ENCODE assay signal across 14 cellular contexts in genomic region chr10:63116452-63117072, GRCh38. TPM values are rescaled to one million over a fixed set of nuclear protein-coding genes. Genes with fewer than 3 reads are reported as not detected.
DNase-seq lines count a peak whose midpoint lies in the region; TF ChIP-seq lines count a peak whose summit lies in the region.
"Had no signal": no experiment of that assay in that cellular context is flagged by ENCODE, and none has a peak within 500 bp of the region (broad histone marks: within the 10 kb centered on the region; RNA-seq: fewer than 3 reads in every experiment).

No MANE protein-coding gene starts in this region.

- no peak for TF ChIP-seq CTCF in ascending aorta (IDR thresholded peaks at IDR 0.05)
- no peak for TF ChIP-seq CTCF in esophagus muscularis mucosa (IDR thresholded peaks at IDR 0.05)
- no peak for TF ChIP-seq CTCF in transverse colon (IDR thresholded peaks at IDR 0.05)

- H3K4me1 ChIP-seq in ascending aorta (peaks cover 5 to 17% of the 10 kb centered on the region in 2 donors), esophagus muscularis mucosa (peaks cover 22 to 34% (median 33%) of the 10 kb centered on the region in 4 donors), trophoblast cell (ENCODE audit: control insufficient read depth in 1 of 2, insufficient read depth in 2 of 2, low read length in 2 of 2) (peaks cover 0 to 2% of the 10 kb centered on the region in 2 experiments), transverse colon (peaks cover 0 to 7% (median 2%) of the 10 kb centered on the region in 4 donors)

- in situ Hi-C loops in transverse colon (cut with MboI; ENCODE audit: low pct_ligation_motif_present in 1 of 4, low pct_unique_long_range_greater_than_20kb in 1 of 4, low sequenced_read_pairs in 3 of 4) = no loop called here

- no peak overlapping the region for H4K12ac ChIP-seq in trophoblast cell (ENCODE audit: low read depth, low read length)

- H4K8ac ChIP-seq in trophoblast cell (ENCODE audit: low read depth, low read length) = no peak overlapping the region

- no peak overlapping the region for H3K4me2 ChIP-seq in trophoblast cell (ENCODE audit: low read length)

- H2BK12ac ChIP-seq in trophoblast cell (ENCODE audit: low read length) = no peak overlapping the region

- TF ChIP-seq EP300 in esophagus muscularis mucosa (IDR thresholded peaks at IDR 0.05) (no peak), transverse colon (IDR thresholded peaks at IDR 0.05; ENCODE audit: low read depth) (no peak)

- no peak overlapping the region for H3K4ac ChIP-seq in trophoblast cell (ENCODE audit: low read depth, low read length)

- H3K27ac ChIP-seq in ascending aorta (peak overlapping the region; percentile 66 to 80), esophagus muscularis mucosa (replicated peaks in 1 of 4) (peak overlapping the region; percentile 72 to 83 (median 77)), trophoblast cell (ENCODE audit: low read depth, low read length) (no peak overlapping the region), transverse colon (peak overlapping the region; percentile 47 to 76 (median 66))
- H3K27ac ChIP-seq: HL-60, ovary had no signal

- no peak overlapping the region for H3K23ac ChIP-seq in trophoblast cell (ENCODE audit: low read length)

- no peak overlapping the region for H3K9ac ChIP-seq in trophoblast cell (ENCODE audit: low read length)

- H3K36me3 ChIP-seq in ascending aorta = no peaks in the 10 kb centered on the region
- no peaks in the 10 kb centered on the region for H3K36me3 ChIP-seq in esophagus muscularis mucosa
- H3K36me3 ChIP-seq in trophoblast cell (ENCODE audit: control insufficient read depth in 1 of 2, insufficient read depth in 2 of 2, low read length in 2 of 2) = no peaks in the 10 kb centered on the region
- H3K36me3 ChIP-seq in transverse colon = no peaks in the 10 kb centered on the region
- H3K36me3 ChIP-seq: ovary had no signal

- H3K4me3 ChIP-seq in ascending aorta (no peak overlapping the region), esophagus muscularis mucosa (no peak overlapping the region), trophoblast cell (ENCODE audit: low read depth, low read length) (no peak overlapping the region), transverse colon (no peak overlapping the region)
- H3K4me3 ChIP-seq: ovary had no signal

- H3K79me2 ChIP-seq in trophoblast cell (ENCODE audit: control insufficient read depth, insufficient read depth, low read length, poor library complexity) = no peaks in the 10 kb centered on the region

- no peak for TF ChIP-seq POLR2A in esophagus muscularis mucosa (IDR thresholded peaks at IDR 0.05; ENCODE audit: low read depth)
- TF ChIP-seq POLR2A in transverse colon (IDR thresholded peaks at IDR 0.05) = no peak

- H4K91ac ChIP-seq in trophoblast cell (ENCODE audit: low read depth, low read length) = peak overlapping the region; percentile 22

- intact Hi-C loops in ascending aorta (cut with DNase I) = loop anchor here (5.0 to 10.0 kb wide), 3 partner anchors 299 to 682 kb away; partner anchors contain the start of gene EGR2
- intact Hi-C loops in esophagus muscularis mucosa (cut with DNase I) = no loop called here
- intact Hi-C loops in transverse colon (cut with DNase I; ENCODE audit: low total_unique reads) = no loop called here

- 88% methylated on average over 3 of the region's 3 CpGs for WGBS in esophagus muscularis mucosa
- WGBS in trophoblast cell (ENCODE audit: extremely low coverage, insufficient coverage, insufficient read length) = no CpG with 5 or more reads among the region's 3 CpGs
- WGBS in transverse colon (ENCODE audit: low coverage in 1 of 2), 2 donors = 70 to 77% methylated on average over 3 of the region's 3 CpGs

- H3K14ac ChIP-seq in trophoblast cell (ENCODE audit: low read length) = no peak overlapping the region

- H2BK5ac ChIP-seq in trophoblast cell (ENCODE audit: low read depth, low read length, poor library complexity) = peak overlapping the region; percentile 59

- H2AFZ ChIP-seq in trophoblast cell (ENCODE audit: insufficient read depth, low read length, poor library complexity) = no peak overlapping the region

- DNase-seq in ascending aorta (ENCODE audit: low spot score in 2 of 2) = no peak
- DNase-seq in esophagus muscularis mucosa (ENCODE audit: extremely low spot score) = no peak
- DNase-seq in trophoblast cell = peak in 1 of 2 donors; percentile 68
- no peak for DNase-seq in transverse colon
- no peak for DNase-seq in RKO (ENCODE audit: low spot score)
- no peak for DNase-seq in foreskin melanocyte
- DNase-seq in NCI-H82 treated with DMSO at 0.1 percent for 48 hours (lab: John Stamatoyannopoulos, UW; ENCODE audit: unreplicated experiment) = no peak
- DNase-seq: activated CD4-positive, alpha-beta T cell treated with anti-CD3 and anti-CD28 coated beads for 1 hour; activated naive CD8-positive, alpha-beta T cell treated with anti-CD3 and anti-CD28 coated beads, Interleukin-2, amount 10 ng/mL, durations not matched to agents 7 days and 5 days; MM.1S; NCI-H1694 treated with DMSO at 0.1 percent for 48 hours; stimulated activated CD4-positive, alpha-beta T cell treated with anti-CD3 and anti-CD28 coated beads, Interleukin-2, amount 100 ng/mL, for 48 hours had no signal

- H2BK120ac ChIP-seq in trophoblast cell (ENCODE audit: insufficient read depth, low read length, poor library complexity) = no peak overlapping the region

- H3K18ac ChIP-seq in trophoblast cell (ENCODE audit: low read length) = no peak overlapping the region

- H3K9me3 ChIP-seq in ascending aorta = no peaks in the 10 kb centered on the region
- no peaks in the 10 kb centered on the region for H3K9me3 ChIP-seq in esophagus muscularis mucosa
- peaks cover 2% of the 10 kb centered on the region for H3K9me3 ChIP-seq in trophoblast cell (ENCODE audit: insufficient read depth, low read depth, low read length)
- H3K9me3 ChIP-seq in transverse colon = no peaks in the 10 kb centered on the region
- H3K9me3 ChIP-seq: ovary had no signal

- no peak overlapping the region for H2AK5ac ChIP-seq in trophoblast cell (ENCODE audit: low read length)

- no peaks in the 10 kb centered on the region for H3K27me3 ChIP-seq in ascending aorta
- no peaks in the 10 kb centered on the region for H3K27me3 ChIP-seq in esophagus muscularis mucosa
- H3K27me3 ChIP-seq in trophoblast cell (ENCODE audit: insufficient read depth, low read length) = no peaks in the 10 kb centered on the region
- no peaks in the 10 kb centered on the region for H3K27me3 ChIP-seq in transverse colon
- H3K27me3 ChIP-seq: ovary had no signal

- peaks cover 7% of the 10 kb centered on the region for H3K79me1 ChIP-seq in trophoblast cell (ENCODE audit: low read length)

RNA-seq across cellular contexts. Expression of gene NRBF2, which starts 16.6 kb away (rescaled TPM):
- total RNA-seq in ascending aorta = 4.2 TPM
- 10 to 100 TPM in 3 of 4 donors, 1 to 10 TPM in 1; 9.6 to 16.7 (median 11.7) TPM for total RNA-seq in esophagus muscularis mucosa
- 58.2 and 58.5 TPM in 2 replicates for polyA plus RNA-seq in trophoblast cell (2013)
- total RNA-seq in transverse colon = 10 to 100 TPM in 3 of 4 donors, 1 to 10 TPM in 1; 1.4 to 21.3 (median 17.6) TPM
